In genomic region chr2:125638345-125638744, GRCh38 we compare ENCODE assay signal across 28 cellular contexts.
"Had no signal": no experiment of that assay in that cellular context is flagged by ENCODE, and none has a peak within 500 bp of the region (broad histone marks: within the 10 kb centered on the region; RNA-seq: fewer than 3 reads in every experiment).

No MANE protein-coding gene starts in this region.

- H3K36me3 Mint-ChIP-seq: stimulated activated effector memory CD8-positive, alpha-beta T cell treated with anti-CD3 and anti-CD28 coated beads, Interleukin-12 subunit alpha, Interleukin-12 subunit beta, amount 100 ng/mL, for 72 hours; stimulated activated memory B cell treated with anti-CD40 and anti-IgM and Interleukin-4, amounts not matched to agents 10 μg/mL and 1 μg/mL and 100 μg/mL, for 72 hours; stimulated activated naive B cell treated with anti-CD40 and anti-IgM and Interleukin-4, amounts not matched to agents 10 μg/mL and 1 μg/mL and 100 μg/mL, for 72 hours; type B pancreatic cell had no signal

- H3K27ac Mint-ChIP-seq: stimulated activated effector memory CD8-positive, alpha-beta T cell treated with anti-CD3 and anti-CD28 coated beads, Interleukin-12 subunit alpha, Interleukin-12 subunit beta, amount 100 ng/mL, for 72 hours; stimulated activated memory B cell treated with anti-CD40 and anti-IgM and Interleukin-4, amounts not matched to agents 10 μg/mL and 1 μg/mL and 100 μg/mL, for 72 hours; stimulated activated naive B cell treated with anti-CD40 and anti-IgM and Interleukin-4, amounts not matched to agents 10 μg/mL and 1 μg/mL and 100 μg/mL, for 72 hours; stimulated activated naive CD8-positive, alpha-beta T cell treated with anti-CD3 and anti-CD28 coated beads, Interleukin-15, amount 100 ng/mL, for 72 hours; stimulated activated naive CD8-positive, alpha-beta T cell treated with anti-CD3 and anti-CD28 coated beads, Interleukin-15, Interleukin-2, amounts not matched to agents 100 ng/mL and 50 ng/mL, for 24 hours; type B pancreatic cell had no signal

- H3K4me1 Mint-ChIP-seq: stimulated activated effector memory CD8-positive, alpha-beta T cell treated with anti-CD3 and anti-CD28 coated beads, Interleukin-12 subunit alpha, Interleukin-12 subunit beta, amount 100 ng/mL, for 72 hours; stimulated activated memory B cell treated with anti-CD40 and anti-IgM and Interleukin-4, amounts not matched to agents 10 μg/mL and 1 μg/mL and 100 μg/mL, for 72 hours; stimulated activated naive B cell treated with anti-CD40 and anti-IgM and Interleukin-4, amounts not matched to agents 10 μg/mL and 1 μg/mL and 100 μg/mL, for 72 hours; stimulated activated naive CD8-positive, alpha-beta T cell treated with anti-CD3 and anti-CD28 coated beads, Interleukin-15, amount 100 ng/mL, for 72 hours had no signal

- FAIRE-seq: urothelium cell line had no signal

- DNase-seq: stimulated activated CD4-positive, alpha-beta T cell treated with anti-CD3 and anti-CD28 coated beads, Interleukin-2, amount 100 ng/mL, for 48 hours; stimulated activated CD4-positive, alpha-beta T cell treated with anti-CD3 and anti-CD28 coated beads, Interleukin-4, amount 100 ng/mL, for 1 hour; stimulated activated CD4-positive, alpha-beta T cell treated with anti-CD3 and anti-CD28 coated beads, Interleukin-4, amount 100 ng/mL, for 24 hours; stimulated activated CD4-positive, alpha-beta T cell treated with anti-CD3 and anti-CD28 coated beads, Interleukin-4, amount 100 ng/mL, for 4 hours; stimulated activated CD8-positive, alpha-beta memory T cell treated with anti-CD3 and anti-CD28 coated beads, Interleukin-4, amount 100 ng/mL, for 48 hours; stimulated activated naive B cell treated with anti-CD40 and anti-IgM and Interleukin-4, amounts not matched to agents 10 μg/mL and 1 μg/mL and 100 μg/mL, for 72 hours; stimulated activated naive CD4-positive, alpha-beta T cell; stimulated activated naive CD4-positive, alpha-beta T cell treated with Interleukin-2 at 50 U/mL for 16 hours; stimulated activated naive CD8-positive, alpha-beta T cell treated with anti-CD3 and anti-CD28 coated beads, Interleukin-15, amount 100 ng/mL, for 72 hours; stimulated activated naive CD8-positive, alpha-beta T cell treated with anti-CD3 and anti-CD28 coated beads, Interleukin-15, Interleukin-2, amounts not matched to agents 100 U/mL and 50 U/mL, for 24 hours; stomach; substantia nigra; testis; thyroid gland; tibial artery; transverse colon; trophoblast cell; upper lobe of left lung; upper lobe of right lung had no signal

- H3K4me1 ChIP-seq: stomach, suprapubic skin, testis, thyroid gland, tibial artery, tibial nerve, upper lobe of left lung, upper lobe of right lung, vagina had no signal

- H3K36me3 ChIP-seq: stomach, suprapubic skin, thoracic aorta, thyroid gland, tibial artery, tibial nerve, transverse colon, upper lobe of left lung, upper lobe of right lung, vagina had no signal

- H3K27me3 Mint-ChIP-seq: stimulated activated memory B cell treated with anti-CD40 and anti-IgM and Interleukin-4, amounts not matched to agents 10 μg/mL and 1 μg/mL and 100 μg/mL, for 72 hours; stimulated activated naive B cell treated with anti-CD40 and anti-IgM and Interleukin-4, amounts not matched to agents 10 μg/mL and 1 μg/mL and 100 μg/mL, for 72 hours; stimulated activated naive CD8-positive, alpha-beta T cell treated with anti-CD3 and anti-CD28 coated beads, Interleukin-15, amount 100 ng/mL, for 72 hours; stimulated activated naive CD8-positive, alpha-beta T cell treated with anti-CD3 and anti-CD28 coated beads, Interleukin-15, Interleukin-2, amounts not matched to agents 100 ng/mL and 50 ng/mL, for 24 hours; type B pancreatic cell had no signal

- H3K4me3 Mint-ChIP-seq: stimulated activated effector memory CD8-positive, alpha-beta T cell treated with anti-CD3 and anti-CD28 coated beads, Interleukin-12 subunit alpha, Interleukin-12 subunit beta, amount 100 ng/mL, for 72 hours; stimulated activated memory B cell treated with anti-CD40 and anti-IgM and Interleukin-4, amounts not matched to agents 10 μg/mL and 1 μg/mL and 100 μg/mL, for 72 hours; stimulated activated naive B cell treated with anti-CD40 and anti-IgM and Interleukin-4, amounts not matched to agents 10 μg/mL and 1 μg/mL and 100 μg/mL, for 72 hours; stimulated activated naive CD8-positive, alpha-beta T cell treated with anti-CD3 and anti-CD28 coated beads, Interleukin-15, amount 100 ng/mL, for 72 hours; stimulated activated naive CD8-positive, alpha-beta T cell treated with anti-CD3 and anti-CD28 coated beads, Interleukin-15, Interleukin-2, amounts not matched to agents 100 ng/mL and 50 ng/mL, for 24 hours; type B pancreatic cell had no signal

- H3K27ac ChIP-seq: stomach, suprapubic skin, testis, thoracic aorta, thyroid gland, tibial artery, tibial nerve, transverse colon, upper lobe of left lung, upper lobe of right lung, vagina had no signal

- H3K4me3 ChIP-seq: stomach, suprapubic skin, testis, thoracic aorta, thyroid gland, tibial artery, tibial nerve, transverse colon, upper lobe of left lung, upper lobe of right lung, vagina had no signal

- H3K9me3 ChIP-seq: suprapubic skin, testis, thoracic aorta, thyroid gland, tibial artery, tibial nerve, transverse colon, upper lobe of left lung, upper lobe of right lung, vagina had no signal

- ATAC-seq: stimulated activated effector memory CD8-positive, alpha-beta T cell treated with anti-CD3 and anti-CD28 coated beads, Interleukin-12 subunit alpha, Interleukin-12 subunit beta, amount 100 ng/mL, for 72 hours; stimulated activated memory B cell treated with anti-CD40 and anti-IgM and Interleukin-4, amounts not matched to agents 10 μg/mL and 1 μg/mL and 100 μg/mL, for 72 hours; stimulated activated naive B cell treated with anti-CD40 and anti-IgM and Interleukin-4, amounts not matched to agents 10 μg/mL and 1 μg/mL and 100 μg/mL, for 72 hours; stimulated activated naive CD8-positive, alpha-beta T cell treated with anti-CD3 and anti-CD28 coated beads, Interleukin-15, amount 100 ng/mL, for 72 hours; stimulated activated naive CD8-positive, alpha-beta T cell treated with anti-CD3 and anti-CD28 coated beads, Interleukin-15, Interleukin-2, amounts not matched to agents 100 U/mL and 50 U/mL, for 24 hours; upper lobe of right lung had no signal

- H3K27me3 ChIP-seq: stomach, suprapubic skin, testis, thyroid gland, tibial artery, tibial nerve, transverse colon, upper lobe of left lung, upper lobe of right lung, vagina had no signal

- H3K9me3 Mint-ChIP-seq: stimulated activated memory B cell treated with anti-CD40 and anti-IgM and Interleukin-4, amounts not matched to agents 10 μg/mL and 1 μg/mL and 100 μg/mL, for 72 hours; stimulated activated naive B cell treated with anti-CD40 and anti-IgM and Interleukin-4, amounts not matched to agents 10 μg/mL and 1 μg/mL and 100 μg/mL, for 72 hours; stimulated activated naive CD8-positive, alpha-beta T cell treated with anti-CD3 and anti-CD28 coated beads, Interleukin-15, amount 100 ng/mL, for 72 hours had no signal
